In genomic region chr16:21306712-21307111, GRCh38 we compare ENCODE assay signal across 5 cellular contexts. TPM values are rescaled to one million over a fixed set of nuclear protein-coding genes. Genes with fewer than 3 reads are reported as not detected.
"Had no signal": no experiment of that assay in that cellular context is flagged by ENCODE, and none has a peak within 500 bp of the region (broad histone marks: within the 10 kb centered on the region; RNA-seq: fewer than 3 reads in every experiment).

No MANE protein-coding gene starts in this region.

RNA-seq across cellular contexts. Expression of gene CRYM, which starts 28.6 kb away (rescaled TPM):
- total RNA-seq: lung microvascular endothelial cell, mesenteric fat pad, myocyte had no signal
- polyA plus RNA-seq: immature natural killer cell; naive thymus-derived CD4-positive, alpha-beta T cell had no signal
